Comparison of ENCODE assay signal across 10 cellular contexts in genomic region chr4:120064887-120065286, GRCh38. TPM values are rescaled to one million over a fixed set of nuclear protein-coding genes. Genes with fewer than 3 reads are reported as not detected.
DNase-seq lines count a peak whose midpoint lies in the region; ATAC-seq and TF ChIP-seq lines count a peak whose summit lies in the region.
"Had no signal": no experiment of that assay in that cellular context is flagged by ENCODE, and none has a peak within 500 bp of the region (broad histone marks: within the 10 kb centered on the region; RNA-seq: fewer than 3 reads in every experiment).

No MANE protein-coding gene starts in this region.

- no peak for DNase-seq in T-helper 2 cell treated with Interferon-gamma antibody and Interleukin-4, amounts not matched to agents 5 μg/mL and 100 μg/mL, for 36 hours (ENCODE audit: low spot score)
- no peak for DNase-seq in T-helper 2 cell
- no peak for DNase-seq in Jurkat, Clone E6-1 (ENCODE audit: low read depth, low spot score)
- DNase-seq in activated T-helper 2 cell treated with anti-CD3 and anti-CD28 coated beads, Interferon-gamma antibody, Interleukin-2, Interleukin-4, amounts not matched to agents 10 μg/mL and 5 μg/mL and 100 μg/mL, durations not matched to agents 14 hours and 24 hours and 36 hours (ENCODE audit: low spot score): no peak
- no peak for DNase-seq in neural crest cell (ENCODE audit: low read depth, low spot score)
- DNase-seq in COLO829 (ENCODE audit: low spot score): no peak
- DNase-seq: ACHN, GF-D8 had no signal

- no peaks in the 10 kb centered on the region for H3K27me3 Mint-ChIP-seq in T-helper 2 cell treated with Interferon-gamma antibody and Interleukin-4, amounts not matched to agents 5 μg/mL and 100 μg/mL, for 36 hours (ENCODE audit: low read depth)
- no peaks in the 10 kb centered on the region for H3K27me3 Mint-ChIP-seq in activated T-helper 2 cell treated with anti-CD3 and anti-CD28 coated beads, Interferon-gamma antibody, Interleukin-2, Interleukin-4, amounts not matched to agents 10 μg/mL and 5 μg/mL and 100 μg/mL, durations not matched to agents 14 hours and 24 hours and 36 hours (ENCODE audit: low read depth)
- no peaks in the 10 kb centered on the region for H3K27me3 Mint-ChIP-seq in neural crest cell (ENCODE audit: low read depth)

- H3K4me1 Mint-ChIP-seq in T-helper 2 cell treated with Interferon-gamma antibody and Interleukin-4, amounts not matched to agents 5 μg/mL and 100 μg/mL, for 36 hours (ENCODE audit: low read depth): peaks cover 53% of the 10 kb centered on the region
- H3K4me1 Mint-ChIP-seq in activated T-helper 2 cell treated with anti-CD3 and anti-CD28 coated beads, Interferon-gamma antibody, Interleukin-2, Interleukin-4, amounts not matched to agents 10 μg/mL and 5 μg/mL and 100 μg/mL, durations not matched to agents 14 hours and 24 hours and 36 hours (ENCODE audit: low read depth): peaks cover 53% of the 10 kb centered on the region
- H3K4me1 Mint-ChIP-seq in neural crest cell: peaks cover 56% of the 10 kb centered on the region

- no peaks in the 10 kb centered on the region for H3K9me3 Mint-ChIP-seq in T-helper 2 cell treated with Interferon-gamma antibody and Interleukin-4, amounts not matched to agents 5 μg/mL and 100 μg/mL, for 36 hours
- H3K9me3 Mint-ChIP-seq in activated T-helper 2 cell treated with anti-CD3 and anti-CD28 coated beads, Interferon-gamma antibody, Interleukin-2, Interleukin-4, amounts not matched to agents 10 μg/mL and 5 μg/mL and 100 μg/mL, durations not matched to agents 14 hours and 24 hours and 36 hours: no peaks in the 10 kb centered on the region
- H3K9me3 Mint-ChIP-seq in neural crest cell: no peaks in the 10 kb centered on the region

- peaks cover 43% of the 10 kb centered on the region for H3K36me3 Mint-ChIP-seq in T-helper 2 cell treated with Interferon-gamma antibody and Interleukin-4, amounts not matched to agents 5 μg/mL and 100 μg/mL, for 36 hours (ENCODE audit: low read depth)
- peaks cover 52% of the 10 kb centered on the region for H3K36me3 Mint-ChIP-seq in activated T-helper 2 cell treated with anti-CD3 and anti-CD28 coated beads, Interferon-gamma antibody, Interleukin-2, Interleukin-4, amounts not matched to agents 10 μg/mL and 5 μg/mL and 100 μg/mL, durations not matched to agents 14 hours and 24 hours and 36 hours (ENCODE audit: low read depth)
- peaks cover 2% of the 10 kb centered on the region for H3K36me3 Mint-ChIP-seq in neural crest cell (ENCODE audit: low read depth)

- intact Hi-C loops in activated T-helper 2 cell treated with anti-CD3 and anti-CD28 coated beads, Interferon-gamma antibody, Interleukin-2, Interleukin-4, amounts not matched to agents 10 μg/mL and 5 μg/mL and 100 μg/mL, durations not matched to agents 14 hours and 24 hours and 36 hours (cut with micrococcal nuclease): loop anchor here (5.0 kb wide), 1 partner anchor 1887 kb away; the partner anchor contains the start of gene TRPC3

- peak overlapping the region; percentile 66 for H3K27ac Mint-ChIP-seq in T-helper 2 cell treated with Interferon-gamma antibody and Interleukin-4, amounts not matched to agents 5 μg/mL and 100 μg/mL, for 36 hours
- H3K27ac Mint-ChIP-seq in activated T-helper 2 cell treated with anti-CD3 and anti-CD28 coated beads, Interferon-gamma antibody, Interleukin-2, Interleukin-4, amounts not matched to agents 10 μg/mL and 5 μg/mL and 100 μg/mL, durations not matched to agents 14 hours and 24 hours and 36 hours: peak overlapping the region; percentile 56
- H3K27ac Mint-ChIP-seq in neural crest cell (ENCODE audit: unreplicated experiment): no peak overlapping the region

- peak overlapping the region; percentile 96 for H3K4me3 Mint-ChIP-seq in T-helper 2 cell treated with Interferon-gamma antibody and Interleukin-4, amounts not matched to agents 5 μg/mL and 100 μg/mL, for 36 hours
- H3K4me3 Mint-ChIP-seq in activated T-helper 2 cell treated with anti-CD3 and anti-CD28 coated beads, Interferon-gamma antibody, Interleukin-2, Interleukin-4, amounts not matched to agents 10 μg/mL and 5 μg/mL and 100 μg/mL, durations not matched to agents 14 hours and 24 hours and 36 hours (ENCODE audit: low read depth): peak overlapping the region; percentile 60
- H3K4me3 Mint-ChIP-seq in neural crest cell: peak overlapping the region; percentile 95

- peak overlapping the region; percentile 67 for H3K4me3 ChIP-seq in Jurkat, Clone E6-1 (ENCODE audit: low read length)

- ATAC-seq in GM19455 (IDR thresholded peaks at IDR 0.05; ENCODE audit: unreplicated experiment): no peak
- no peak for ATAC-seq in GM19463 (IDR thresholded peaks at IDR 0.05; ENCODE audit: unreplicated experiment)

- TF ChIP-seq CTCF in neural crest cell (conservative IDR thresholded peaks at IDR 0.05): no peak

RNA-seq across cellular contexts. Expression of gene MAD2L1, which starts 1.8 kb away (rescaled TPM):
- polyA plus RNA-seq in Jurkat, Clone E6-1 (2012; ENCODE audit: insufficient read depth, insufficient read length): 136 TPM
- total RNA-seq in activated T-helper 2 cell treated with anti-CD3 and anti-CD28 coated beads, Interferon-gamma antibody, Interleukin-2, Interleukin-4, amounts not matched to agents 10 μg/mL and 5 μg/mL and 100 μg/mL, durations not matched to agents 14 hours and 24 hours and 36 hours: 68.7 and 70.8 TPM in 2 replicates
- 90.2 and 94.5 TPM in 2 replicates for total RNA-seq in neural crest cell
